ENCODE assay signal across 9 cellular contexts in the genomic region with DNA sequence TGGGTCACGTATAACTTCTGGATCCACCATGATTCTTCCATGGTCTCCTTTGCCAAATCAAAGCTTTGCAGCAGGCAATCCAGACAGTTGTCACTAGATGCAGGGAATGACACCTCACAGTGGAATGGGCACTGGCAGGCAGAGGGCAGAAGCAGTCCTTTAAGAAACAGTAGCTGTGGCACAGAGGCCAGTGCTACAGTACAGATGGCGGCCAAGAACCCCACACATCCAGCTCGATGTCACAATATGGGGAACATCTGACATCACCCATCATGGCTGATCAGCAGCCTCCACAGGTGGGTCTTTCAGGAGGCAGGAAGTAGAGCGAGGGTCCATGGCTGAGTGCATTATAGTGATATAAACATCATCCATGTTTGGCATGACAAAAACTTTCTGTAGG. TPM values are rescaled to one million over a fixed set of nuclear protein-coding genes. Genes with fewer than 3 reads are reported as not detected.
DNase-seq lines count a peak whose midpoint lies in the region; ATAC-seq and TF ChIP-seq lines count a peak whose summit lies in the region.
"Had no signal": no experiment of that assay in that cellular context is flagged by ENCODE, and none has a peak within 500 bp of the region (broad histone marks: within the 10 kb centered on the region; RNA-seq: fewer than 3 reads in every experiment).

No MANE protein-coding gene starts in this region.

- H3K4me3 ChIP-seq in A673 (ENCODE audit: low read depth, low read length, poor library complexity, severe bottlenecking) (no peak overlapping the region), GM12865 (ENCODE audit: low read depth, low read length) (no peak overlapping the region)
- H3K4me3 ChIP-seq: skin epidermis had no signal

- no TSS peak for BruUV-seq in A673 (replicated peaks; lab: Mats Ljungman, UMichigan)

- intact Hi-C loops in A673 (cut with micrococcal nuclease; ENCODE audit: unreplicated experiment) (loop anchor here (1.0 to 5.0 kb wide), 2 partner anchors 114 to 134 kb away; partner anchors contain the start of gene TEX2), left ventricle myocardium superior (cut with micrococcal nuclease) (loop anchor here (5.0 kb wide), 2 partner anchors 114 to 134 kb away; partner anchors contain the start of gene TEX2)

- CTCF ChIA-PET in A673 (lab: Charles Lee) = interaction anchor here (0.5 kb wide), 1 partner anchor 155 kb away, joined by 5 read pairs; no protein-coding TSS in a partner anchor

- in situ Hi-C loops in SK-MEL-5 (cut with HindIII; ENCODE audit: low pct_unique_long_range_greater_than_20kb, low sequenced_read_pairs) = no loop called here

- peaks cover 4% of the 10 kb centered on the region for H3K4me1 ChIP-seq in A673 (ENCODE audit: insufficient read depth, low read length, poor library complexity, severe bottlenecking)

- ATAC-seq in left ventricle myocardium superior = peak; percentile 27
- no peak for ATAC-seq in GM19328 (IDR thresholded peaks at IDR 0.05; ENCODE audit: unreplicated experiment)
- ATAC-seq in HG02798 (IDR thresholded peaks at IDR 0.05; ENCODE audit: poor library complexity, unreplicated experiment) = no peak

- H3K9me3 ChIP-seq in A673 (ENCODE audit: low read depth, low read length, poor library complexity, severe bottlenecking) = no peaks in the 10 kb centered on the region

- DNase-seq in A673 (ENCODE audit: low spot score) (peak; percentile 39), GM12865 (ENCODE audit: low read depth) (peak; percentile 22), SK-MEL-5 (ENCODE audit: low read depth, low spot score) (peak; percentile 53), left ventricle myocardium superior (peak; percentile 55), OCI-M1 (lab: John Stamatoyannopoulos, UW) (no peak), occipital lobe (lab: John Stamatoyannopoulos, UW) (no peak)

- no peaks in the 10 kb centered on the region for H3K27me3 ChIP-seq in A673 (replicated peaks; ENCODE audit: insufficient read depth, low read depth, low read length, poor library complexity)

- peak overlapping the region; percentile 94 for H3K27ac ChIP-seq in A673 (ENCODE audit: low read depth, low read length, poor library complexity, severe bottlenecking)

- H3K36me3 ChIP-seq in A673 (ENCODE audit: insufficient read depth, low read length, poor library complexity, severe bottlenecking) = peaks cover 16% of the 10 kb centered on the region

- POLR2A ChIA-PET in A673 (lab: Charles Lee; ENCODE audit: low non-redundant PET) = no interaction called here

- peak; percentile 30; the same call in 1 of the 2 replicates for TF ChIP-seq CTCF in A673 (conservative IDR thresholded peaks at IDR 0.05; ENCODE audit: low read depth, low read length)
- no peak for TF ChIP-seq CTCF in GM12865 (IDR thresholded peaks at IDR 0.05; ENCODE audit: insufficient read depth, low read depth, low read length, missing control alignments)

RNA-seq across cellular contexts. Expression of gene ERN1, which starts 18.8 kb away (rescaled TPM):
- total RNA-seq in A673 (2021) = 6.7 and 8.0 TPM in 2 replicates
- total RNA-seq in SK-MEL-5 (2014; rRNA removed; shearing (Covaris generic)) = 6.2 and 7.2 TPM in 2 replicates
- 10.6 and 15.6 TPM in 2 replicates for polyA plus RNA-seq in SK-MEL-5 (2015; cell fraction: cytosol; rRNA removed)
- polyA plus RNA-seq in SK-MEL-5 (2015; cell fraction: nucleus; rRNA removed) = 11.1 and 14.8 TPM in 2 replicates
- 9.0 TPM for total RNA-seq in left ventricle myocardium superior
- 5.9 TPM for total RNA-seq in occipital lobe

Comparison
In these comparisons a context has a peak if more than half of its experiments do, and no peak if none do; other contexts are left out.
1. DNase-seq: peak in A673 (single experiment), GM12865 (single experiment), SK-MEL-5 (single experiment) and left ventricle myocardium superior (single experiment); none in OCI-M1 (single experiment) and occipital lobe (single experiment).